Comparison of ENCODE assay signal across 10 cellular contexts in the genomic region with DNA sequence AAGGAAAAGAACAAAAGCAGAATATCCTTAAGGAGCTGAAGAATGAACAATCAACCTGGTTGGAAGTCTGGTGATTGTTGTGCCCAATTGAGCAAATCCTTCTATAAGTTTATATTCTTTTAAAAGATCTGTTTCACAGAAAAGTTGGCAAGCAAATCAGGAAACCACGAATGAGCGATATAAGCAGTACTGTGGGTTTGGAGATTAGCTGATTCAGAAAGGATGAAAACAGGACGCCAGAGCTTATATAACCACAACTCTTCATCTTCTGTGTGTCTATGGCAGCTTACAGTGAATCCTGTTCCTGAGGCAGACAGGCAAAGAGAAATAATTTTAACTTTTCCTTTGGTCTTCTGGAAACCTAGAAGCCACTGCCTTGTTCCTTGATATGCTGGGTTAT.
DNase-seq lines count a peak whose midpoint lies in the region; ATAC-seq and TF ChIP-seq lines count a peak whose summit lies in the region.
"Had no signal": no experiment of that assay in that cellular context is flagged by ENCODE, and none has a peak within 500 bp of the region (broad histone marks: within the 10 kb centered on the region; RNA-seq: fewer than 3 reads in every experiment).

No MANE protein-coding gene starts in this region.

- BruUV-seq in IMR-90 (replicated peaks; lab: Mats Ljungman, UMichigan), result no TSS peak

- no peak overlapping the region for H3K56ac ChIP-seq in IMR-90 (ENCODE audit: extremely low read depth, insufficient read depth, low read length)

- H4K5ac ChIP-seq in IMR-90 (ENCODE audit: low read depth, low read length), result no peak overlapping the region

- H3K27me3 Mint-ChIP-seq in CD4-positive, CD25-positive, alpha-beta regulatory T cell, result no peaks in the 10 kb centered on the region
- H3K27me3 Mint-ChIP-seq in activated CD8-positive, alpha-beta T cell treated with anti-CD3 and anti-CD28 coated beads for 36 hours, result no peaks in the 10 kb centered on the region

- H4K91ac ChIP-seq in IMR-90 (ENCODE audit: insufficient read depth, low read depth, low read length), result no peak overlapping the region

- no peak overlapping the region for H3K9ac ChIP-seq in IMR-90 (ENCODE audit: low read depth, low read length)

- peak overlapping the region; percentile 42 for H3K4me3 ChIP-seq in CD4-positive, CD25-positive, alpha-beta regulatory T cell (ENCODE audit: low read depth, low read length)
- H3K4me3 ChIP-seq in IMR-90 (ENCODE audit: insufficient read depth, low read depth, low read length), result no peak overlapping the region

- H2BK15ac ChIP-seq in IMR-90 (ENCODE audit: low read depth, low read length), result no peak overlapping the region

- no peak overlapping the region for H3K14ac ChIP-seq in IMR-90 (replicated peaks; ENCODE audit: low read depth, low read length)

- no peaks in the 10 kb centered on the region for H4K20me1 ChIP-seq in IMR-90 (ENCODE audit: insufficient read depth, low read length)

- in situ Hi-C loops in IMR-90 (cut with MboI; ENCODE audit: low sequenced_read_pairs), result no loop called here

- no peak overlapping the region for H3K4ac ChIP-seq in IMR-90 (ENCODE audit: low read depth, low read length)

- no peak for TF ChIP-seq POLR2A in IMR-90 (IDR thresholded peaks at IDR 0.05; ENCODE audit: low read depth, low read length)

- no peak overlapping the region for H4K8ac ChIP-seq in IMR-90 (ENCODE audit: low read depth in 2 of 2, low read length in 2 of 2)

- peak; percentile 60 to 62 for ATAC-seq in CD4-positive, CD25-positive, alpha-beta regulatory T cell (ENCODE audit: low read depth in 2 of 2)
- ATAC-seq in IMR-90 (ENCODE audit: low read depth) (peak; percentile 73), HG02798 (IDR thresholded peaks at IDR 0.05; ENCODE audit: poor library complexity, unreplicated experiment) (no peak)
- ATAC-seq in activated CD8-positive, alpha-beta T cell treated with anti-CD3 and anti-CD28 coated beads for 36 hours, result peak; percentile 82

- DNase-seq in CD4-positive, CD25-positive, alpha-beta regulatory T cell, result peak in 2 of 3 donors; percentile 36 to 80
- DNase-seq in IMR-90 (peak; percentile 84), kidney tubule cell (ENCODE audit: low spot score) (peak; percentile 19), COR-L47 (lab: John Stamatoyannopoulos, UW) (no peak), NCI-H1436 treated with DMSO at 0.1 percent for 48 hours (lab: John Stamatoyannopoulos, UW) (no peak), T-helper 9 cell (no peak)
- no peak for DNase-seq in activated CD8-positive, alpha-beta T cell treated with anti-CD3 and anti-CD28 coated beads for 36 hours
- DNase-seq: DMS79 treated with DMSO at 0.1 percent for 48 hours, NCI-H510A had no signal

- no peak overlapping the region for H2BK120ac ChIP-seq in IMR-90 (ENCODE audit: low read depth, low read length)

- POLR2A ChIA-PET in IMR-90 (lab: Charles Lee; ENCODE audit: unreplicated experiment), result no interaction called here
- POLR2A ChIA-PET in activated CD8-positive, alpha-beta T cell treated with anti-CD3 and anti-CD28 coated beads for 36 hours (lab: Charles Lee), result interaction anchor here (1.3 kb wide), 1 partner anchor 134 kb away, joined by 3 read pairs; no protein-coding TSS in a partner anchor

- H2AK9ac ChIP-seq in IMR-90 (replicated peaks; ENCODE audit: low read depth, low read length, poor library complexity), result no peak overlapping the region

- no peak for TF ChIP-seq RAD21 in IMR-90 (IDR thresholded peaks at IDR 0.05; ENCODE audit: low read length)

- no peak overlapping the region for H2BK20ac ChIP-seq in IMR-90 (ENCODE audit: low read depth, low read length)

- no peaks in the 10 kb centered on the region for H3K9me3 ChIP-seq in CD4-positive, CD25-positive, alpha-beta regulatory T cell (ENCODE audit: control insufficient read depth in 2 of 2, low read length in 2 of 2)
- no peaks in the 10 kb centered on the region for H3K9me3 ChIP-seq in IMR-90 (ENCODE audit: control insufficient read depth, insufficient read depth, low read length)

- CTCF ChIA-PET in IMR-90 (lab: Yijun Ruan, JAX), result no interaction called here
- CTCF ChIA-PET in activated CD8-positive, alpha-beta T cell treated with anti-CD3 and anti-CD28 coated beads for 36 hours (lab: Charles Lee), result interaction anchor here (1.4 kb wide), 1 partner anchor 550 kb away, joined by 3 read pairs; no protein-coding TSS in a partner anchor

- peaks cover 11% of the 10 kb centered on the region for H3K36me3 ChIP-seq in CD4-positive, CD25-positive, alpha-beta regulatory T cell (ENCODE audit: control insufficient read depth, insufficient read depth, low read length)
- peaks cover 4% of the 10 kb centered on the region; the same call in 1 of the 2 replicates for H3K36me3 ChIP-seq in IMR-90 (ENCODE audit: control insufficient read depth, insufficient read depth, low read length)

- no peak for TF ChIP-seq CTCF in IMR-90 (conservative IDR thresholded peaks at IDR 0.05; ENCODE audit: low read depth, low read length)
- TF ChIP-seq CTCF in activated CD8-positive, alpha-beta T cell treated with anti-CD3 and anti-CD28 coated beads for 36 hours (IDR thresholded peaks at IDR 0.05), result no peak

- no peaks in the 10 kb centered on the region for H3K9me1 ChIP-seq in IMR-90 (ENCODE audit: insufficient read depth, low read length)

- intact Hi-C loops in IMR-90 (cut with micrococcal nuclease), result no loop called here
- intact Hi-C loops in activated CD8-positive, alpha-beta T cell treated with anti-CD3 and anti-CD28 coated beads for 36 hours (cut with micrococcal nuclease), result no loop called here

- no peak overlapping the region for H3K4me2 ChIP-seq in IMR-90 (ENCODE audit: low read depth, low read length)

- H3K79me1 ChIP-seq in IMR-90 (ENCODE audit: low read depth in 1 of 2, low read length in 2 of 2), result no peaks in the 10 kb centered on the region

- dilution Hi-C loops in IMR-90 (cut with HindIII; ENCODE audit: low sequenced_read_pairs, unreplicated experiment), result no loop called here

- peak overlapping the region in 2 of 4 donors; percentile 54 to 58 for H3K4me3 Mint-ChIP-seq in CD4-positive, CD25-positive, alpha-beta regulatory T cell
- H3K4me3 Mint-ChIP-seq in activated CD8-positive, alpha-beta T cell treated with anti-CD3 and anti-CD28 coated beads for 36 hours, result no peak overlapping the region

- H3K36me3 Mint-ChIP-seq in CD4-positive, CD25-positive, alpha-beta regulatory T cell, result peaks cover 46% of the 10 kb centered on the region
- H3K36me3 Mint-ChIP-seq in activated CD8-positive, alpha-beta T cell treated with anti-CD3 and anti-CD28 coated beads for 36 hours (ENCODE audit: low read depth), result peaks cover 22% of the 10 kb centered on the region

- peaks cover 4 to 25% (median 16%) of the 10 kb centered on the region in 4 donors for H3K4me1 Mint-ChIP-seq in CD4-positive, CD25-positive, alpha-beta regulatory T cell
- peaks cover 21% of the 10 kb centered on the region for H3K4me1 Mint-ChIP-seq in activated CD8-positive, alpha-beta T cell treated with anti-CD3 and anti-CD28 coated beads for 36 hours (ENCODE audit: low read depth)

- H3K4me1 ChIP-seq in CD4-positive, CD25-positive, alpha-beta regulatory T cell (ENCODE audit: control insufficient read depth, insufficient read depth, low read length, poor library complexity, severe bottlenecking), result peaks cover 9% of the 10 kb centered on the region
- peaks cover 5% of the 10 kb centered on the region; the same call in 1 of the 2 replicates for H3K4me1 ChIP-seq in IMR-90 (ENCODE audit: control insufficient read depth, insufficient read depth, low read length)

- no CpG with 5 or more reads among the region's 3 CpGs for WGBS in IMR-90 (ENCODE audit: extremely low coverage in 2 of 2, insufficient read length in 1 of 2), 2 experiments

- H3K27ac ChIP-seq in CD4-positive, CD25-positive, alpha-beta regulatory T cell (ENCODE audit: insufficient read depth, low read length, poor library complexity, severe bottlenecking), result no peak overlapping the region
- H3K27ac ChIP-seq in IMR-90 (ENCODE audit: insufficient read depth, low read length), result no peak overlapping the region

- H3K23ac ChIP-seq in IMR-90 (ENCODE audit: low read depth, low read length), result no peak overlapping the region

- no peak overlapping the region for H3K18ac ChIP-seq in IMR-90 (ENCODE audit: low read depth, low read length)

- no peak overlapping the region for H2BK5ac ChIP-seq in IMR-90 (ENCODE audit: low read depth, low read length, poor library complexity, severe bottlenecking)

- H3K27me3 ChIP-seq in CD4-positive, CD25-positive, alpha-beta regulatory T cell (ENCODE audit: control insufficient read depth, insufficient read depth, low read length), result no peaks in the 10 kb centered on the region
- H3K27me3 ChIP-seq in IMR-90 (ENCODE audit: control insufficient read depth, insufficient read depth, low read length), result no peaks in the 10 kb centered on the region

- no peaks in the 10 kb centered on the region for H3K9me3 Mint-ChIP-seq in CD4-positive, CD25-positive, alpha-beta regulatory T cell
- H3K9me3 Mint-ChIP-seq in activated CD8-positive, alpha-beta T cell treated with anti-CD3 and anti-CD28 coated beads for 36 hours, result no peaks in the 10 kb centered on the region

- H3K27ac Mint-ChIP-seq in CD4-positive, CD25-positive, alpha-beta regulatory T cell, result peak overlapping the region; percentile 33 to 40 (median 38)
- no peak overlapping the region for H3K27ac Mint-ChIP-seq in activated CD8-positive, alpha-beta T cell treated with anti-CD3 and anti-CD28 coated beads for 36 hours

- no peak overlapping the region for H2AFZ ChIP-seq in IMR-90 (replicated peaks; ENCODE audit: low read length, poor library complexity)

- H2AK5ac ChIP-seq in IMR-90 (ENCODE audit: low read depth, low read length), result no peak overlapping the region

TF ChIP-seq in IMR-90, 13 proteins besides CTCF, POLR2A, EP300 and RAD21 (continues in another document):
- TF ChIP-seq FOS (IDR thresholded peaks at IDR 0.05; ENCODE audit: low read depth, low read length) (no peak), RCOR1 (IDR thresholded peaks at IDR 0.05; ENCODE audit: insufficient replicate concordance, low read length) (no peak), SMC3 (IDR thresholded peaks at IDR 0.05; ENCODE audit: low read depth, low read length) (no peak), CEBPB (IDR thresholded peaks at IDR 0.05; ENCODE audit: low read depth, low read length) (no peak), BHLHE40 (IDR thresholded peaks at IDR 0.05; ENCODE audit: low read depth, low read length) (no peak), MAZ (IDR thresholded peaks at IDR 0.05; ENCODE audit: borderline replicate concordance, low read depth, low read length) (no peak)
- TF ChIP-seq, protein P1, sequence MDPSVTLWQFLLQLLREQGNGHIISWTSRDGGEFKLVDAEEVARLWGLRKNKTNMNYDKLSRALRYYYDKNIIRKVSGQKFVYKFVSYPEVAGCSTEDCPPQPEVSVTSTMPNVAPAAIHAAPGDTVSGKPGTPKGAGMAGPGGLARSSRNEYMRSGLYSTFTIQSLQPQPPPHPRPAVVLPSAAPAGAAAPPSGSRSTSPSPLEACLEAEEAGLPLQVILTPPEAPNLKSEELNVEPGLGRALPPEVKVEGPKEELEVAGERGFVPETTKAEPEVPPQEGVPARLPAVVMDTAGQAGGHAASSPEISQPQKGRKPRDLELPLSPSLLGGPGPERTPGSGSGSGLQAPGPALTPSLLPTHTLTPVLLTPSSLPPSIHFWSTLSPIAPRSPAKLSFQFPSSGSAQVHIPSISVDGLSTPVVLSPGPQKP (IDR thresholded peaks at IDR 0.05; ENCODE audit: borderline replicate concordance, low read depth, low read length), result no peak

Comparison
In these comparisons a context has a peak if more than half of its experiments do, and no peak if none do; other contexts are left out.
1. DNase-seq: peak in CD4-positive, CD25-positive, alpha-beta regulatory T cell (2 of 3), IMR-90 (single experiment) and kidney tubule cell (single experiment); none in activated CD8-positive, alpha-beta T cell treated with anti-CD3 and anti-CD28 coated beads for 36 hours (single experiment), COR-L47 (single experiment), NCI-H1436 treated with DMSO at 0.1 percent for 48 hours (single experiment) and T-helper 9 cell (single experiment).